In genomic region chr6:17446713-17447112, GRCh38 we compare ENCODE assay signal across 19 cellular contexts. TPM values are rescaled to one million over a fixed set of nuclear protein-coding genes. Genes with fewer than 3 reads are reported as not detected.
DNase-seq lines count a peak whose midpoint lies in the region; ATAC-seq, FAIRE-seq and TF ChIP-seq lines count a peak whose summit lies in the region.
"Had no signal": no experiment of that assay in that cellular context is flagged by ENCODE, and none has a peak within 500 bp of the region (broad histone marks: within the 10 kb centered on the region; RNA-seq: fewer than 3 reads in every experiment).

No MANE protein-coding gene starts in this region.

- H3K27ac Mint-ChIP-seq in T-cell, result no peak overlapping the region
- H3K27ac Mint-ChIP-seq: activated naive CD4-positive, alpha-beta T cell treated with anti-CD3 and anti-CD28 coated beads for 36 hours; T-helper 1 cell treated with Interleukin-12 subunit alpha and Interleukin-12 subunit beta and Interleukin-4 antibody, amounts not matched to agents 30 μg/mL and 1 μg/mL, for 36 hours had no signal

- ATAC-seq in HepG2 (peak; percentile 75), right lobe of liver (no peak), HG03135 (IDR thresholded peaks at IDR 0.05; ENCODE audit: unreplicated experiment) (peak; percentile 31), GM18873 (IDR thresholded peaks at IDR 0.05; ENCODE audit: low FRiP score, unreplicated experiment) (no peak), T-cell (replicated peaks in 1 of 4) (no peak)

- H3K79me2 ChIP-seq in HepG2 (ENCODE audit: insufficient read depth, low read length), result no peaks in the 10 kb centered on the region

- H3K36me3 ChIP-seq in HepG2 (replicated peaks in 1 of 2; ENCODE audit: control insufficient read depth in 1 of 2, insufficient read depth in 2 of 2, low read length in 2 of 2) (no peaks in the 10 kb centered on the region), right lobe of liver (no peaks in the 10 kb centered on the region), sigmoid colon (no peaks in the 10 kb centered on the region)
- H3K36me3 ChIP-seq: esophagus muscularis mucosa had no signal

- H4K20me1 ChIP-seq in HepG2 (ENCODE audit: insufficient read depth, low read length), result no peaks in the 10 kb centered on the region

- H3K9me3 Mint-ChIP-seq in T-cell, result no peaks in the 10 kb centered on the region
- H3K9me3 Mint-ChIP-seq: activated naive CD4-positive, alpha-beta T cell treated with anti-CD3 and anti-CD28 coated beads for 36 hours; T-helper 1 cell treated with Interleukin-12 subunit alpha and Interleukin-12 subunit beta and Interleukin-4 antibody, amounts not matched to agents 30 μg/mL and 1 μg/mL, for 36 hours had no signal

- in situ Hi-C loops in HepG2 (cut with HindIII; ENCODE audit: extremely low pct_ligation_motif_present, low pct_unique_long_range_greater_than_20kb), result no loop called here

- H3K4me2 ChIP-seq in HepG2 (ENCODE audit: low read depth, low read length), result no peak overlapping the region

- TF ChIP-seq CTCF in HepG2 (CRISPR knock-in tag; IDR thresholded peaks at IDR 0.05) (peak; percentile 23; the same call in 1 of the 2 replicates), right lobe of liver (IDR thresholded peaks at IDR 0.05) (no peak), foreskin fibroblast (IDR thresholded peaks at IDR 0.05; ENCODE audit: low read depth, low read length) (peak; percentile 2), sigmoid colon (IDR thresholded peaks at IDR 0.05) (no peak)

- DNase-seq in HepG2 (ENCODE audit: low spot score) (no peak), right lobe of liver (no peak), foreskin fibroblast (no peak), T-cell (no peak), medulla oblongata (ENCODE audit: extremely low spot score) (no peak), sigmoid colon (no peak)
- DNase-seq: activated naive CD4-positive, alpha-beta T cell treated with anti-CD3 and anti-CD28 coated beads for 36 hours; GOT3; head of caudate nucleus; islet precursor cell; KG1; NCI-H1105 treated with DMSO at 0.1 percent for 48 hours; Right ventricle myocardium superior; trophoblast cell had no signal

- CTCF ChIA-PET in HepG2 (lab: Yijun Ruan, JAX; ENCODE audit: low intra/inter-chr PET ratio, low total read pairs), result no interaction called here
- CTCF ChIA-PET in T-cell (lab: Charles Lee), result no interaction called here

- WGBS in HepG2 (ENCODE audit: low lambda C conversion rate), result 93% methylated on average over 2 of the region's 2 CpGs
- 80% methylated on average over 1 of the region's 2 CpGs for WGBS in right lobe of liver (ENCODE audit: insufficient coverage, low coverage, low lambda C conversion rate, missing lambda C conversion rate)
- WGBS in sigmoid colon, 2 donors, result 74 to 79% methylated on average over 2 of the region's 2 CpGs

- no peaks in the 10 kb centered on the region for H3K36me3 Mint-ChIP-seq in T-cell

- peaks cover 4 to 8% of the 10 kb centered on the region in 2 donors for H3K27me3 Mint-ChIP-seq in T-cell

- no peak overlapping the region for H3K4me3 Mint-ChIP-seq in T-cell
- H3K4me3 Mint-ChIP-seq: activated naive CD4-positive, alpha-beta T cell treated with anti-CD3 and anti-CD28 coated beads for 36 hours; T-helper 1 cell treated with Interleukin-12 subunit alpha and Interleukin-12 subunit beta and Interleukin-4 antibody, amounts not matched to agents 30 μg/mL and 1 μg/mL, for 36 hours had no signal

- H3K27ac ChIP-seq in HepG2 (ENCODE audit: extremely low read length, insufficient read depth, low read length) (no peak overlapping the region), right lobe of liver (no peak overlapping the region), sigmoid colon (no peak overlapping the region)
- H3K27ac ChIP-seq: esophagus muscularis mucosa had no signal

- H3K4me1 Mint-ChIP-seq in T-cell, result no peaks in the 10 kb centered on the region

- no peak overlapping the region for H3K9ac ChIP-seq in HepG2 (ENCODE audit: insufficient read depth, low read depth, low read length)

- FAIRE-seq in HepG2 (lab: Jason Lieb, UNC), result no peak
- FAIRE-seq: GM12891 had no signal

- BruUV-seq in HepG2 (replicated peaks; lab: Mats Ljungman, UMichigan), result no TSS peak

- intact Hi-C loops in HepG2 (cut with micrococcal nuclease; ENCODE audit: unreplicated experiment), result loop anchor here (5.0 kb wide), 1 partner anchor 164 kb away; the partner anchor contains the start of gene RBM24
- intact Hi-C loops in right lobe of liver (cut with DNase I), result no loop called here
- intact Hi-C loops in sigmoid colon (cut with DNase I), result no loop called here

- H3K4me1 ChIP-seq in HepG2 (ENCODE audit: insufficient read depth, low read length) (no peaks in the 10 kb centered on the region), right lobe of liver (no peaks in the 10 kb centered on the region), sigmoid colon (peaks cover 0 to 15% (median 4%) of the 10 kb centered on the region in 4 donors)

- H3K4me3 ChIP-seq in HepG2 (replicated peaks in 1 of 3; ENCODE audit: insufficient read depth in 1 of 3, low read depth in 2 of 3, low read length in 3 of 3) (no peak overlapping the region), right lobe of liver (no peak overlapping the region), foreskin fibroblast (ENCODE audit: low read depth in 1 of 2, low read length in 2 of 2) (no peak overlapping the region), sigmoid colon (no peak overlapping the region)
- H3K4me3 ChIP-seq: esophagus muscularis mucosa had no signal

- TF ChIP-seq RAD21 in HepG2 (CRISPR knock-in tag; IDR thresholded peaks at IDR 0.05), result no peak

- H2AFZ ChIP-seq in HepG2 (ENCODE audit: low read length), result no peak overlapping the region

- H3K9me3 ChIP-seq in HepG2 (ENCODE audit: low read length) (no peaks in the 10 kb centered on the region), right lobe of liver (no peaks in the 10 kb centered on the region), sigmoid colon (no peaks in the 10 kb centered on the region)
- H3K9me3 ChIP-seq: esophagus muscularis mucosa had no signal

- TF ChIP-seq POLR2A in HepG2 (IDR thresholded peaks at IDR 0.05; ENCODE audit: insufficient read depth in 1 of 2, low read depth in 2 of 2, low read length in 2 of 2), result no peak
- no peak for TF ChIP-seq POLR2A in right lobe of liver (IDR thresholded peaks at IDR 0.05)
- TF ChIP-seq POLR2A in sigmoid colon (IDR thresholded peaks at IDR 0.05), result no peak

- no peak for TF ChIP-seq EP300 in HepG2 (IDR thresholded peaks at IDR 0.05; ENCODE audit: low read depth in 2 of 2, low read length in 2 of 2)
- TF ChIP-seq EP300 in HepG2 (CRISPR knock-in tag; IDR thresholded peaks at IDR 0.05; ENCODE audit: borderline replicate concordance), result no peak
- TF ChIP-seq EP300 in sigmoid colon (IDR thresholded peaks at IDR 0.05), result no peak

- H3K27me3 ChIP-seq in HepG2 (ENCODE audit: control insufficient read depth in 1 of 2, insufficient read depth in 2 of 2, low read length in 2 of 2) (no peaks in the 10 kb centered on the region), right lobe of liver (no peaks in the 10 kb centered on the region), sigmoid colon (no peaks in the 10 kb centered on the region)
- H3K27me3 ChIP-seq: esophagus muscularis mucosa had no signal

- POLR2A ChIA-PET in HepG2 (lab: Yijun Ruan, JAX), result no interaction called here
- POLR2A ChIA-PET in T-cell (lab: Charles Lee), result no interaction called here

RNA-seq across cellular contexts. Expression of gene CAP2, which starts 53.3 kb away (rescaled TPM):
- 7.9 and 8.8 TPM in 2 replicates for total RNA-seq in HepG2 (2016; rRNA removed; fragmentation: Illumina TruSeq; extraction: Trizol)
- 1.9 TPM in 2 replicates for total RNA-seq in HepG2 (2016; cell fraction: cytosol; rRNA removed; fragmentation: Illumina TruSeq; extraction: Trizol; ENCODE audit: low read depth)
- 6.6 and 7.6 TPM in 2 replicates for total RNA-seq in HepG2 (2016; cell fraction: insoluble cytoplasmic fraction; rRNA removed; fragmentation: Illumina TruSeq; extraction: Trizol)
- total RNA-seq in HepG2 (2016; cell fraction: membrane; rRNA removed; fragmentation: Illumina TruSeq; extraction: Trizol), result 3.4 and 4.3 TPM in 2 replicates
- 6.9 and 9.0 TPM in 2 replicates for total RNA-seq in HepG2 (2016; cell fraction: nucleus; rRNA removed; fragmentation: Illumina TruSeq; extraction: Trizol)
- polyA plus RNA-seq in HepG2 (2011; rRNA removed), result 35.7 and 53.1 TPM in 2 replicates
- polyA plus RNA-seq in HepG2 (2011; cell fraction: cytosol; rRNA removed), result 24.4 and 25.6 TPM in 2 replicates
- polyA plus RNA-seq in HepG2 (2011; cell fraction: nucleus; rRNA removed), result 50.2 and 52.1 TPM in 2 replicates
- 29.4 and 36.2 TPM in 2 replicates for polyA plus RNA-seq in HepG2 (2012)
- polyA plus RNA-seq in HepG2 (2016; cell fraction: cytosol; fragmentation: Illumina TruSeq; extraction: Trizol; ENCODE audit: low read depth), result 0.93 and 1.5 TPM in 2 replicates
- polyA plus RNA-seq in HepG2 (2016; cell fraction: insoluble cytoplasmic fraction; fragmentation: Illumina TruSeq; extraction: Trizol; ENCODE audit: low read depth), result 11.5 and 12.1 TPM in 2 replicates
- 2.0 and 2.6 TPM in 2 replicates for polyA plus RNA-seq in HepG2 (2016; cell fraction: membrane; fragmentation: Illumina TruSeq; extraction: Trizol; ENCODE audit: low read depth)
- polyA plus RNA-seq in HepG2 (2016; cell fraction: nucleus; fragmentation: Illumina TruSeq; extraction: Trizol; ENCODE audit: insufficient read depth, low read depth), result 17.9 and 19.7 TPM in 2 replicates
- polyA minus RNA-seq in HepG2 (2011; rRNA and poly(A)+ RNA removed; ENCODE audit: low replicate concordance), result 15.5 and 33.6 TPM in 2 replicates
- 26.6 and 28.9 TPM in 2 replicates for polyA minus RNA-seq in HepG2 (2011; cell fraction: cytosol; rRNA and poly(A)+ RNA removed)
- 42.9 and 47.0 TPM in 2 replicates for polyA minus RNA-seq in HepG2 (2011; cell fraction: nucleus; rRNA and poly(A)+ RNA removed)
- 1 to 10 TPM; 2.1 to 7.4 (median 6.1) TPM for total RNA-seq in right lobe of liver
- total RNA-seq in T-cell, result under 1 TPM in 1 of 5 donors, not detected in 4; 0.20 TPM
- 10 to 100 TPM; 48.3 to 67.1 (median 55.6) TPM for total RNA-seq in sigmoid colon
- 1 to 10 TPM in 2 of 3 donors, under 1 TPM in 1; 0.92 to 3.0 (median 3.0) TPM for polyA plus RNA-seq in sigmoid colon
- total RNA-seq: activated naive CD4-positive, alpha-beta T cell treated with anti-CD3 and anti-CD28 coated beads for 36 hours had no signal

Comparison
In these comparisons a context has a peak if more than half of its experiments do, and no peak if none do; other contexts are left out.
1. ATAC-seq: peak in HepG2 (single experiment) and HG03135 (single experiment); none in right lobe of liver (0 of 4), GM18873 (single experiment) and T-cell (0 of 4).
2. CTCF ChIP-seq: peak in HepG2 (single experiment) and foreskin fibroblast (single experiment); none in right lobe of liver (0 of 4) and sigmoid colon (0 of 4).